1 cellular context compared by ENCODE assay signal in genomic region chr2:240705204-240705781, GRCh38.
TF ChIP-seq lines count a peak whose summit lies in the region.

No MANE protein-coding gene starts in this region.

TF ChIP-seq in HepG2, 621 proteins besides CTCF, POLR2A, EP300 and RAD21:
- no peak for TF ChIP-seq ZNF143 (CRISPR knock-in tag; IDR thresholded peaks at IDR 0.05)
- no peak for TF ChIP-seq ZNF446 (CRISPR knock-in tag; IDR thresholded peaks at IDR 0.05)
- TF ChIP-seq ASH2L (IDR thresholded peaks at IDR 0.05; ENCODE audit: insufficient read length, low read depth, low read length) = no peak
- TF ChIP-seq TEAD2 (CRISPR knock-in tag; IDR thresholded peaks at IDR 0.05) = no peak
- no peak for TF ChIP-seq KDM4B (CRISPR knock-in tag; IDR thresholded peaks at IDR 0.05)
- TF ChIP-seq ZBTB8A (CRISPR knock-in tag; IDR thresholded peaks at IDR 0.05; ENCODE audit: borderline replicate concordance, low read depth) = no peak
- TF ChIP-seq ZNF614 (CRISPR knock-in tag; IDR thresholded peaks at IDR 0.05; ENCODE audit: borderline replicate concordance) = no peak
- TF ChIP-seq FOXM1 (CRISPR knock-in tag; IDR thresholded peaks at IDR 0.05) = no peak
- no peak for TF ChIP-seq ZNF792 (CRISPR knock-in tag; IDR thresholded peaks at IDR 0.05)
- TF ChIP-seq ZNF570 (CRISPR knock-in tag; IDR thresholded peaks at IDR 0.05; ENCODE audit: borderline replicate concordance) = no peak
- TF ChIP-seq XBP1 (CRISPR knock-in tag; IDR thresholded peaks at IDR 0.05) = no peak
- no peak for TF ChIP-seq PCBP2 (optimal IDR thresholded peaks at IDR 0.05; ENCODE audit: low read depth, low read length, poor library complexity, severe bottlenecking)
- no peak for TF ChIP-seq CHCHD3 (CRISPR knock-in tag; IDR thresholded peaks at IDR 0.05)
TF ChIP-seq in HepG2: peak in this region for 0.
